Comparison of ENCODE assay signal across 8 cellular contexts in genomic region chr1:47725732-47726495, GRCh38.
A peak's percentile ranks its signal among the peaks of the same experiment; 100 is the strongest.
DNase-seq lines count a peak whose midpoint lies in the region; ATAC-seq, FAIRE-seq and TF ChIP-seq lines count a peak whose summit lies in the region.

No MANE protein-coding gene starts in this region.

- H3K9ac ChIP-seq in K562 (ENCODE audit: insufficient read depth in 1 of 2, low read depth in 2 of 2, low read length in 2 of 2): no peak overlapping the region
- no peak overlapping the region for H3K9ac ChIP-seq in iPS-18a (ENCODE audit: low read length)
- H3K9ac ChIP-seq in smooth muscle cell (ENCODE audit: low read depth): no peak overlapping the region

- H3K36me3 ChIP-seq in K562 (ENCODE audit: control insufficient read depth, insufficient read depth, low read length) (no peaks in the 10 kb centered on the region), iPS-18a (ENCODE audit: control insufficient read depth, low read depth, low read length) (no peaks in the 10 kb centered on the region), smooth muscle cell (ENCODE audit: low read depth) (no peaks in the 10 kb centered on the region)

- H4K20me1 ChIP-seq in K562 (replicated peaks; ENCODE audit: control insufficient read depth, insufficient read depth, low read length) (peaks cover 16% of the 10 kb centered on the region), smooth muscle cell (ENCODE audit: low read depth) (no peaks in the 10 kb centered on the region)

- H3K4me1 ChIP-seq in K562 (replicated peaks in 1 of 2; ENCODE audit: control insufficient read depth in 2 of 2, insufficient read depth in 2 of 2, low read length in 2 of 2): peaks cover 0 to 10% of the 10 kb centered on the region in 2 experiments; a peak in 1 of 5 replicates
- peaks cover 5% of the 10 kb centered on the region for H3K4me1 ChIP-seq in iPS-18a (ENCODE audit: control insufficient read depth, low read depth, low read length)
- no peaks in the 10 kb centered on the region for H3K4me1 ChIP-seq in smooth muscle cell (ENCODE audit: low read depth)

- CTCF ChIA-PET in K562 (lab: Yijun Ruan, JAX; ENCODE audit: low intra/inter-chr PET ratio): interaction anchor here (0.7 to 1.2 kb wide), 6 partner anchors 22 to 337 kb away, joined by 3 to 7 read pairs (median 4); no protein-coding TSS in a partner anchor

- TF ChIP-seq POLR2A in K562 (conservative IDR thresholded peaks at IDR 0.05): no peak

- DNase-seq in NCI-H1417 (lab: John Stamatoyannopoulos, UW): peak; percentile 71 to 91 (median 85)
- no peak for DNase-seq in NCI-H1417 treated with DMSO at 0.1 percent for 48 hours (lab: John Stamatoyannopoulos, UW)
- peak; percentile 85 for DNase-seq in NCI-H1105 treated with DMSO at 0.1 percent for 48 hours (lab: John Stamatoyannopoulos, UW)
- peak in 4 of 5 experiments; percentile 8 to 61 (median 44) for DNase-seq in T-helper 2 cell
- DNase-seq in K562 (ENCODE audit: extremely low read depth in 1 of 4, low spot score in 3 of 4): peak; percentile 80 to 86 (median 80)
- peak; percentile 12 for DNase-seq in smooth muscle cell (lab: John Stamatoyannopoulos, UW; ENCODE audit: unreplicated experiment)

- no peak overlapping the region for H3K4me3 ChIP-seq in K562
- H3K4me3 ChIP-seq in iPS-18a (ENCODE audit: low read length): peak overlapping the region; percentile 6
- no peak overlapping the region for H3K4me3 ChIP-seq in smooth muscle cell

- TF ChIP-seq CTCF in K562 (IDR thresholded peaks at IDR 0.05 in 2 of 3, conservative IDR thresholded peaks at IDR 0.05 in 1 of 3; ENCODE audit: insufficient read depth in 2 of 3, low read depth in 1 of 3, low read length in 3 of 3) (peak; percentile 87 to 96 (median 93)), smooth muscle cell (IDR thresholded peaks at IDR 0.05; ENCODE audit: borderline replicate concordance, insufficient read depth, poor library complexity, severe bottlenecking) (peak; percentile 87)

- H3K79me2 ChIP-seq in K562 (ENCODE audit: control insufficient read depth, insufficient read depth, low read length) (no peaks in the 10 kb centered on the region), smooth muscle cell (ENCODE audit: low read depth) (no peaks in the 10 kb centered on the region)

- H2AFZ ChIP-seq in K562 (ENCODE audit: low read depth, low read length): no peak overlapping the region
- H2AFZ ChIP-seq in smooth muscle cell (ENCODE audit: low read depth): no peak overlapping the region

- POLR2A ChIA-PET in K562 (lab: Yijun Ruan, JAX): interaction anchor here (0.5 to 1.6 kb wide), 11 partner anchors 9 to 399 kb away, joined by 3 to 8 read pairs (median 3); no protein-coding TSS in a partner anchor

- FAIRE-seq in K562 (lab: Jason Lieb, UNC): peak; percentile 97

- WGBS in K562 (ENCODE audit: insufficient coverage, low coverage, missing lambda C conversion rate): 5% methylated on average over 25 of the region's 25 CpGs
- 23% methylated on average over 25 of the region's 25 CpGs for WGBS in smooth muscle cell (ENCODE audit: low lambda C conversion rate)

- H3K27me3 ChIP-seq in K562 (ENCODE audit: control insufficient read depth in 2 of 2, insufficient read depth in 2 of 2, low read length in 2 of 2): peaks cover 16 to 62% of the 10 kb centered on the region in 2 experiments
- peaks cover 70% of the 10 kb centered on the region for H3K27me3 ChIP-seq in iPS-18a (ENCODE audit: control insufficient read depth, insufficient read depth, low read length)
- peaks cover 58% of the 10 kb centered on the region for H3K27me3 ChIP-seq in smooth muscle cell (ENCODE audit: low read depth)

- no peak for TF ChIP-seq EP300 in K562 (IDR thresholded peaks at IDR 0.05; ENCODE audit: low read length)

- in situ Hi-C loops in K562 (cut with MboI): no loop called here

- ATAC-seq in HG02798 (IDR thresholded peaks at IDR 0.05; ENCODE audit: poor library complexity, unreplicated experiment): peak; percentile 91
- ATAC-seq in K562: peak; percentile 98

- H3K9me3 ChIP-seq in K562 (replicated peaks; ENCODE audit: control insufficient read depth, insufficient read depth, low read depth, low read length): no peaks in the 10 kb centered on the region
- H3K9me3 ChIP-seq in iPS-18a (ENCODE audit: control insufficient read depth, low read depth, low read length): no peaks in the 10 kb centered on the region
- no peaks in the 10 kb centered on the region for H3K9me3 ChIP-seq in smooth muscle cell (replicated peaks; ENCODE audit: low read depth)

- H3K27ac ChIP-seq in K562 (ENCODE audit: extremely low read depth, low read depth, low read length): no peak overlapping the region
- H3K27ac ChIP-seq in iPS-18a (ENCODE audit: low read length): no peak overlapping the region
- no peak overlapping the region for H3K27ac ChIP-seq in smooth muscle cell (ENCODE audit: low read depth)

- TF ChIP-seq RAD21 in K562 (CRISPR knock-in tag; conservative IDR thresholded peaks at IDR 0.05 in 1 of 2, IDR thresholded peaks at IDR 0.05 in 1 of 2): peak; percentile 69 to 91

- no peaks in the 10 kb centered on the region for H3K9me1 ChIP-seq in K562 (ENCODE audit: control insufficient read depth, insufficient read depth, low read length)

- H3K4me2 ChIP-seq in K562 (ENCODE audit: insufficient read depth, low read length) (no peak overlapping the region), smooth muscle cell (peak overlapping the region; percentile 25)

- H3F3A ChIP-seq in smooth muscle cell (ENCODE audit: low read depth): no peaks in the 10 kb centered on the region

- intact Hi-C loops in K562 (cut with micrococcal nuclease): loop anchor here (1.0 to 5.0 kb wide), 4 partner anchors 199 to 338 kb away; partner anchors contain the start of gene FOXD2

- BruUV-seq in K562 (replicated peaks; lab: Mats Ljungman, UMichigan): no TSS peak

TF ChIP-seq in K562, 482 proteins besides CTCF, POLR2A, EP300 and RAD21 (continues in another document):
- TF ChIP-seq E2F6 (IDR thresholded peaks at IDR 0.05; ENCODE audit: borderline replicate concordance in 1 of 2, extremely low read depth in 1 of 2, insufficient read depth in 1 of 2, insufficient read length in 1 of 2, low read depth in 1 of 2, low read length in 1 of 2, poor library complexity in 1 of 2, severe bottlenecking in 1 of 2) (no peak), RB1 (IDR thresholded peaks at IDR 0.05; ENCODE audit: low read depth) (peak; percentile 21; the same call in 1 of the 2 replicates), RBFOX2 (IDR thresholded peaks at IDR 0.05; ENCODE audit: low read depth, low read length) (no peak), CTBP1 (IDR thresholded peaks at IDR 0.05; ENCODE audit: borderline replicate concordance) (0 out of 2 replicates have a peak, but pooled peaks have one; percentile 18), DNMT1 (IDR thresholded peaks at IDR 0.05) (no peak), RBM39 (optimal IDR thresholded peaks at IDR 0.05; ENCODE audit: low read depth, low read length) (peak; percentile 64), ZNF24 (IDR thresholded peaks at IDR 0.05) (no peak), HMBOX1 (IDR thresholded peaks at IDR 0.05) (peak; percentile 89), HDAC1 (IDR thresholded peaks at IDR 0.05) (no peak), ZNF431 (CRISPR knock-in tag; IDR thresholded peaks at IDR 0.05) (no peak), CREM (IDR thresholded peaks at IDR 0.05; ENCODE audit: low read depth) (0 out of 2 replicates have a peak, but pooled peaks have one; percentile 15), JUND (IDR thresholded peaks at IDR 0.05; ENCODE audit: borderline replicate concordance, low read depth, low read length) (peak; percentile 38; the same call in 1 of the 2 replicates), JUND (tag; IDR thresholded peaks at IDR 0.05; ENCODE audit: borderline replicate concordance, low read depth, low read length) (no peak), DEAF1 (CRISPR knock-in tag; IDR thresholded peaks at IDR 0.05) (peak; percentile 63), SMC3 (conservative IDR thresholded peaks at IDR 0.05; ENCODE audit: insufficient read depth, low read depth, low read length) (peak; percentile 87), L3MBTL2 (IDR thresholded peaks at IDR 0.05) (no peak)
